Comparison of ENCODE assay signal across 12 cellular contexts in genomic region chr3:169999433-169999832, GRCh38. TPM values are rescaled to one million over a fixed set of nuclear protein-coding genes. Genes with fewer than 3 reads are reported as not detected.
A peak's percentile ranks its signal among the peaks of the same experiment; 100 is the strongest.
DNase-seq lines count a peak whose midpoint lies in the region; ATAC-seq and TF ChIP-seq lines count a peak whose summit lies in the region.
"Had no signal": no experiment of that assay in that cellular context is flagged by ENCODE, and none has a peak within 500 bp of the region (broad histone marks: within the 10 kb centered on the region; RNA-seq: fewer than 3 reads in every experiment).

No MANE protein-coding gene starts in this region.

- H3K36me3 ChIP-seq in smooth muscle cell (ENCODE audit: low read depth): peaks cover 7% of the 10 kb centered on the region

- peaks cover 15% of the 10 kb centered on the region for H3K36me3 Mint-ChIP-seq in activated naive CD4-positive, alpha-beta T cell treated with anti-CD3 and anti-CD28 coated beads for 36 hours (ENCODE audit: low read depth)
- H3K36me3 Mint-ChIP-seq in activated naive CD4-positive, alpha-beta T cell treated with anti-CD3 and anti-CD28 coated beads, Interleukin-2, amount 10 ng/mL, durations not matched to agents 7 days and 5 days: peaks cover 28% of the 10 kb centered on the region

- CTCF ChIA-PET in activated naive CD4-positive, alpha-beta T cell treated with anti-CD3 and anti-CD28 coated beads for 36 hours (lab: Charles Lee): interaction anchor here (1.2 to 1.3 kb wide), 2 partner anchors 10 to 237 kb away, joined by 3 to 5 read pairs; no protein-coding TSS in a partner anchor
- CTCF ChIA-PET in activated naive CD4-positive, alpha-beta T cell treated with anti-CD3 and anti-CD28 coated beads, Interleukin-2, amount 10 ng/mL, durations not matched to agents 7 days and 5 days (lab: Charles Lee): interaction anchor here (1.2 kb wide), 1 partner anchor 32 kb away, joined by 4 read pairs; the partner anchor contains the start of gene SEC62

- no peaks in the 10 kb centered on the region for H3K9me3 ChIP-seq in smooth muscle cell (replicated peaks; ENCODE audit: low read depth)
- H3K9me3 ChIP-seq: BLaER1, spleen, transverse colon had no signal

- no peak overlapping the region for H2AFZ ChIP-seq in smooth muscle cell (ENCODE audit: low read depth)

- H3K27ac ChIP-seq in smooth muscle cell (ENCODE audit: low read depth): peak overlapping the region; percentile 30
- H3K27ac ChIP-seq: BLaER1, transverse colon had no signal

- peak overlapping the region; percentile 83 for H3K27ac Mint-ChIP-seq in activated naive CD4-positive, alpha-beta T cell treated with anti-CD3 and anti-CD28 coated beads for 36 hours
- H3K27ac Mint-ChIP-seq in activated naive CD4-positive, alpha-beta T cell treated with anti-CD3 and anti-CD28 coated beads, Interleukin-2, amount 10 ng/mL, durations not matched to agents 7 days and 5 days: no peak overlapping the region

- H4K20me1 ChIP-seq in smooth muscle cell (ENCODE audit: low read depth): no peaks in the 10 kb centered on the region
- H4K20me1 ChIP-seq: BLaER1 had no signal

- TF ChIP-seq CTCF in smooth muscle cell (IDR thresholded peaks at IDR 0.05; ENCODE audit: borderline replicate concordance, insufficient read depth, poor library complexity, severe bottlenecking): no peak

- no peak overlapping the region for H3K4me3 ChIP-seq in smooth muscle cell
- H3K4me3 ChIP-seq: BLaER1, spleen, transverse colon had no signal

- H3K4me3 Mint-ChIP-seq in activated naive CD4-positive, alpha-beta T cell treated with anti-CD3 and anti-CD28 coated beads for 36 hours: no peak overlapping the region
- H3K4me3 Mint-ChIP-seq in activated naive CD4-positive, alpha-beta T cell treated with anti-CD3 and anti-CD28 coated beads, Interleukin-2, amount 10 ng/mL, durations not matched to agents 7 days and 5 days: no peak overlapping the region

- no peak overlapping the region for H3K9ac ChIP-seq in smooth muscle cell (ENCODE audit: low read depth)
- H3K9ac ChIP-seq: BLaER1 had no signal

- H3K4me1 ChIP-seq in smooth muscle cell (ENCODE audit: low read depth): no peaks in the 10 kb centered on the region
- H3K4me1 ChIP-seq: transverse colon had no signal

- H3K4me1 Mint-ChIP-seq in activated naive CD4-positive, alpha-beta T cell treated with anti-CD3 and anti-CD28 coated beads for 36 hours (ENCODE audit: low read depth): peaks cover 47% of the 10 kb centered on the region
- peaks cover 37% of the 10 kb centered on the region for H3K4me1 Mint-ChIP-seq in activated naive CD4-positive, alpha-beta T cell treated with anti-CD3 and anti-CD28 coated beads, Interleukin-2, amount 10 ng/mL, durations not matched to agents 7 days and 5 days

- no peaks in the 10 kb centered on the region for H3K27me3 ChIP-seq in smooth muscle cell (ENCODE audit: low read depth)
- H3K27me3 ChIP-seq: BLaER1, spleen, transverse colon had no signal

- DNase-seq in activated naive CD4-positive, alpha-beta T cell treated with anti-CD3 and anti-CD28 coated beads for 36 hours: peak; percentile 37
- no peak for DNase-seq in activated naive CD4-positive, alpha-beta T cell treated with anti-CD3 and anti-CD28 coated beads, Interleukin-2, amount 10 ng/mL, durations not matched to agents 7 days and 5 days
- DNase-seq in smooth muscle cell (lab: John Stamatoyannopoulos, UW; ENCODE audit: unreplicated experiment) (no peak), pons (ENCODE audit: low spot score) (no peak), SK-N-DZ (ENCODE audit: low spot score) (no peak)
- DNase-seq in activated CD8-positive, alpha-beta memory T cell treated with anti-CD3 and anti-CD28 coated beads for 24 hours: no peak
- DNase-seq: NCI-H1436, spleen, transverse colon had no signal

- no peaks in the 10 kb centered on the region for H3K79me2 ChIP-seq in smooth muscle cell (ENCODE audit: low read depth)

- H3F3A ChIP-seq in smooth muscle cell (ENCODE audit: low read depth): peaks cover 17% of the 10 kb centered on the region

- H3K4me2 ChIP-seq in smooth muscle cell: no peak overlapping the region
- H3K4me2 ChIP-seq: BLaER1 had no signal

- H3K27me3 Mint-ChIP-seq in activated naive CD4-positive, alpha-beta T cell treated with anti-CD3 and anti-CD28 coated beads for 36 hours (ENCODE audit: low read depth): no peaks in the 10 kb centered on the region
- H3K27me3 Mint-ChIP-seq in activated naive CD4-positive, alpha-beta T cell treated with anti-CD3 and anti-CD28 coated beads, Interleukin-2, amount 10 ng/mL, durations not matched to agents 7 days and 5 days: no peaks in the 10 kb centered on the region

- peaks cover 2% of the 10 kb centered on the region for H3K9me3 Mint-ChIP-seq in activated naive CD4-positive, alpha-beta T cell treated with anti-CD3 and anti-CD28 coated beads for 36 hours
- H3K9me3 Mint-ChIP-seq in activated naive CD4-positive, alpha-beta T cell treated with anti-CD3 and anti-CD28 coated beads, Interleukin-2, amount 10 ng/mL, durations not matched to agents 7 days and 5 days: no peaks in the 10 kb centered on the region

- WGBS in smooth muscle cell (ENCODE audit: low lambda C conversion rate): 91% methylated on average over 1 of the region's 1 CpG

- ATAC-seq in GM21723 (IDR thresholded peaks at IDR 0.05; ENCODE audit: unreplicated experiment) (peak; percentile 91), HG03432 (IDR thresholded peaks at IDR 0.05; ENCODE audit: unreplicated experiment) (peak; percentile 97)

- intact Hi-C loops in activated naive CD4-positive, alpha-beta T cell treated with anti-CD3 and anti-CD28 coated beads for 36 hours (cut with micrococcal nuclease): loop anchor here (1.0 kb wide), 9 partner anchors 8 to 240 kb away; partner anchors contain the start of gene SEC62

RNA-seq across cellular contexts. Expression of gene SEC62, which starts 32.8 kb away (rescaled TPM):
- total RNA-seq in activated naive CD4-positive, alpha-beta T cell treated with anti-CD3 and anti-CD28 coated beads for 36 hours: 10 to 100 TPM; 60.0 to 73.3 TPM
- 41.0 and 49.1 TPM in 2 replicates for total RNA-seq in smooth muscle cell
- 125 and 160 TPM in 2 replicates for polyA plus RNA-seq in smooth muscle cell
- 19.3 and 21.9 TPM in 2 replicates for polyA plus RNA-seq in SK-N-DZ (2014; cell fraction: cytosol; rRNA removed)
- 13.6 and 17.7 TPM in 2 replicates for polyA plus RNA-seq in SK-N-DZ (2014; cell fraction: nucleus; rRNA removed)

RNA-seq across cellular contexts. Expression of gene GPR160, which starts 38.4 kb away (rescaled TPM):
- total RNA-seq in activated naive CD4-positive, alpha-beta T cell treated with anti-CD3 and anti-CD28 coated beads for 36 hours: 10 to 100 TPM; 10.3 TPM
- 2.3 TPM in 1 of 2 replicates, not detected in the other for total RNA-seq in smooth muscle cell
- polyA plus RNA-seq in smooth muscle cell: 0.83 TPM in 1 of 2 replicates, not detected in the other
- 0.28 and 1.1 TPM in 2 replicates for polyA plus RNA-seq in SK-N-DZ (2014; cell fraction: cytosol; rRNA removed)
- 0.23 TPM in 1 of 2 replicates, not detected in the other for polyA plus RNA-seq in SK-N-DZ (2014; cell fraction: nucleus; rRNA removed)
